1 cellular context compared by ENCODE assay signal in the genomic region with DNA sequence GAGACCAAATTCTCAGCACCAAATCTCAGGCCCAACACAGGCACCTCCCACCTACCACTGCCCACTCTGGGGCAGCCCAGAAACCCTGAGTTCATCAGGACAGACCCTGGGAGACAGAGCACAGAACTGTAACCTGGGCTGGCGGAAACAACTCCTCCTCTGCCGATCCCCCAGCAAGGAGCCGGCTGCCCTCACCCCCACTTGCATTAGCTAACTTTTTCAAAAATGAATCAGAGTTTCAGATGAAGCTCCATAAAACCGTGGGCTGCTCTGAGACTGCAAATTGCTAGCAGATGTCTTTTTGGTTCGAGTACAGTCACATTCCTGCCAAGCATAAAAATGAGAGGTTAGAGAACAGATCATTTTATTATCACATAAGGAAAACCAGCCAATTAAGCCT.
TF ChIP-seq lines count a peak whose summit lies in the region.

No MANE protein-coding gene starts in this region.

TF ChIP-seq in GM12878, 131 proteins besides CTCF, POLR2A, EP300 and RAD21:
- TF ChIP-seq, protein P1, sequence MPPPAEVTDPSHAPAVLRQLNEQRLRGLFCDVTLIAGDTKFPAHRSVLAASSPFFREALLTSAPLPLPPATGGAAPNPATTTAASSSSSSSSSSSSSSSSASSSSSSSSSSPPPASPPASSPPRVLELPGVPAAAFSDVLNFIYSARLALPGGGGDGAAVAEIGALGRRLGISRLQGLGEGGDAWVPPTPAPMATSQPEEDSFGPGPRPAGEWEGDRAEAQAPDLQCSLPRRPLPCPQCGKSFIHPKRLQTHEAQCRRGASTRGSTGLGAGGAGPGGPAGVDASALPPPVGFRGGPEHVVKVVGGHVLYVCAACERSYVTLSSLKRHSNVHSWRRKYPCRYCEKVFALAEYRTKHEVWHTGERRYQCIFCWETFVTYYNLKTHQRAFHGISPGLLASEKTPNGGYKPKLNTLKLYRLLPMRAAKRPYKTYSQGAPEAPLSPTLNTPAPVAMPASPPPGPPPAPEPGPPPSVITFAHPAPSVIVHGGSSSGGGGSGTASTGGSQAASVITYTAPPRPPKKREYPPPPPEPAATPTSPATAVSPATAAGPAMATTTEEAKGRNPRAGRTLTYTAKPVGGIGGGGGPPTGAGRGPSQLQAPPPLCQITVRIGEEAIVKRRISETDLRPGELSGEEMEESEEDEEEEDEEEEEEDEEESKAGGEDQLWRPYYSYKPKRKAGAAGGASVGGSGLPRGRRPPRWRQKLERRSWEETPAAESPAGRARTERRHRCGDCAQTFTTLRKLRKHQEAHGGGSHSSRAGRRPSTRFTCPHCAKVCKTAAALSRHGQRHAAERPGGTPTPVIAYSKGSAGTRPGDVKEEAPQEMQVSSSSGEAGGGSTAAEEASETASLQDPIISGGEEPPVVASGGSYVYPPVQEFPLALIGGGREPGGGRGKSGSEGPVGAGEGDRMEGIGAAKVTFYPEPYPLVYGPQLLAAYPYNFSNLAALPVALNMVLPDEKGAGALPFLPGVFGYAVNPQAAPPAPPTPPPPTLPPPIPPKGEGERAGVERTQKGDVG (CRISPR knock-in tag; IDR thresholded peaks at IDR 0.05): no peak
- TF ChIP-seq JUNB (IDR thresholded peaks at IDR 0.05): peak; percentile 61
